40 cellular contexts compared by ENCODE assay signal in the genomic region with DNA sequence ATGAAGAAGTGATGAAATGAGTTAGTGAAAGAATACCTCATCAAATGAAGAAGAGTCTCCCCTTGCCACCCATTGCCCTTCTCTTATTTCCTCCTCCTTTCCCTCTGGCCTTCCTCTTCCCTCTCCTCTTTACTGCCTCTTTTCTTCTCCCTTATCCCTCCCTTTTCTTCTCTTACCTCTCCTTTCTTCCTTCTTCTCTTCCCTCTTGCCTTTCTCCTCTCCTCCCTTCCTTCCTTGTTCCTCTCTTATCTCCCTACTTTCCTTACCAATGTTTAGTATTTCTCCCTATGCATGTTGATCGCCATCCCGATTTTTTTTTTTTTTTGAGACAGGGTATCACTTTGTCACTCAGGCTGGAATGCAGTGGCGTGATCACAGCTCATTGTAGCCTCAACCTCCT. TPM values are rescaled to one million over a fixed set of nuclear protein-coding genes. Genes with fewer than 3 reads are reported as not detected.
"Had no signal": no experiment of that assay in that cellular context is flagged by ENCODE, and none has a peak within 500 bp of the region (broad histone marks: within the 10 kb centered on the region; RNA-seq: fewer than 3 reads in every experiment).

No MANE protein-coding gene starts in this region.

- H3K4me1 Mint-ChIP-seq: activated B cell treated with CpG ODN at 0.5 μM for 24 hours; activated naive CD4-positive, alpha-beta T cell treated with anti-CD3 and anti-CD28 coated beads, Interleukin-2, amount 10 ng/mL, durations not matched to agents 7 days and 5 days; activated naive CD8-positive, alpha-beta T cell treated with anti-CD3 and anti-CD28 coated beads, Interleukin-2, amount 10 ng/mL, durations not matched to agents 7 days and 5 days; brain had no signal

- DNase-seq: activated B cell treated with CpG ODN at 0.5 μM for 24 hours; activated CD4-positive, alpha-beta T cell treated with anti-CD3 and anti-CD28 coated beads for 48 hours; activated CD4-positive, alpha-beta T cell treated with anti-CD3 and anti-CD28 coated beads, Interleukin-2, amount 50 U/mL, for 1 hour; activated CD4-positive, alpha-beta T cell treated with anti-CD3 and anti-CD28 coated beads, Interleukin-2, amount 50 U/mL, for 48 hours; activated CD8-positive, alpha-beta memory T cell treated with anti-CD3 and anti-CD28 coated beads for 24 hours; activated CD8-positive, alpha-beta memory T cell treated with anti-CD3 and anti-CD28 coated beads, Interleukin-2, amount 50 U/mL, for 4 hours; activated CD8-positive, alpha-beta T cell treated with anti-CD3 and anti-CD28 coated beads for 36 hours; activated gamma-delta T cell; activated naive CD4-positive, alpha-beta T cell; activated naive CD4-positive, alpha-beta T cell treated with anti-CD3 and anti-CD28 coated beads, Interleukin-2, amount 10 ng/mL, durations not matched to agents 7 days and 5 days; activated naive CD8-positive, alpha-beta T cell treated with anti-CD3 and anti-CD28 coated beads, Interleukin-2, amount 10 ng/mL, durations not matched to agents 7 days and 5 days; activated T-cell treated with anti-CD3 and anti-CD28 coated beads, Interleukin-2, amount 50 U/mL, for 1 hour; activated T-cell treated with anti-CD3 and anti-CD28 coated beads, Interleukin-2, amount 50 U/mL, for 48 hours; central memory CD4-positive, alpha-beta T cell; cerebellar nuclear complex; effector CD8-positive, alpha-beta T cell; esophagus squamous epithelium; foreskin melanocyte; T-helper 1 cell; T-helper 17 cell; T1000; WERI-Rb-1 had no signal

- H3K36me3 ChIP-seq: ascending aorta, breast epithelium, cardiac muscle cell, colonic mucosa, esophagus squamous epithelium, WERI-Rb-1 had no signal

- H3K36me3 Mint-ChIP-seq: activated naive CD4-positive, alpha-beta T cell treated with anti-CD3 and anti-CD28 coated beads, Interleukin-2, amount 10 ng/mL, durations not matched to agents 7 days and 5 days; activated naive CD4-positive, alpha-beta T cell treated with anti-CD3 and anti-CD28 coated beads, Interleukin-2, amount 50 U/mL, for 72 hours; activated naive CD8-positive, alpha-beta T cell treated with anti-CD3 and anti-CD28 coated beads, Interleukin-2, amount 10 ng/mL, durations not matched to agents 7 days and 5 days; brain had no signal

- ATAC-seq: activated CD4-positive, CD25-positive, alpha-beta regulatory T cell treated with anti-CD3 and anti-CD28 coated beads, Interleukin-2, amount 50 U/mL, for 24 hours; activated CD8-positive, alpha-beta T cell treated with anti-CD3 and anti-CD28 coated beads for 36 hours; activated naive CD4-positive, alpha-beta T cell treated with anti-CD3 and anti-CD28 coated beads, Interleukin-2, amount 50 U/mL, for 72 hours; gastroesophageal sphincter; T-helper 17 cell had no signal

- H3K4me3 Mint-ChIP-seq: activated B cell treated with CpG ODN at 0.5 μM for 24 hours; activated CD8-positive, alpha-beta T cell treated with anti-CD3 and anti-CD28 coated beads for 36 hours; activated naive CD4-positive, alpha-beta T cell treated with anti-CD3 and anti-CD28 coated beads, Interleukin-2, amount 10 ng/mL, durations not matched to agents 7 days and 5 days; activated naive CD8-positive, alpha-beta T cell treated with anti-CD3 and anti-CD28 coated beads, Interleukin-2, amount 10 ng/mL, durations not matched to agents 7 days and 5 days; activated T-helper 1 cell treated with anti-CD3 and anti-CD28 coated beads, Interleukin-12 subunit alpha, Interleukin-12 subunit beta, Interleukin-2, Interleukin-4 antibody, amounts not matched to agents 30 ng/mL and 10 ng/mL and 1 ng/mL, durations not matched to agents 14 hours and 24 hours and 36 hours; brain; T-helper 2 cell treated with Interferon-gamma antibody and Interleukin-4, amounts not matched to agents 5 μg/mL and 100 μg/mL, for 36 hours had no signal

- H3K27me3 ChIP-seq: ascending aorta, breast epithelium, cardiac muscle cell, colonic mucosa, esophagus squamous epithelium, gastroesophageal sphincter had no signal

- H3K9me3 ChIP-seq: ascending aorta, breast epithelium, colonic mucosa, esophagus squamous epithelium, gastroesophageal sphincter had no signal

- H3K4me1 ChIP-seq: breast epithelium, esophagus squamous epithelium had no signal

- FAIRE-seq: endometrium, endothelial cell of umbilical vein had no signal

- H3K9me3 Mint-ChIP-seq: activated B cell treated with CpG ODN at 0.5 μM for 24 hours; activated CD8-positive, alpha-beta T cell treated with anti-CD3 and anti-CD28 coated beads for 36 hours; activated naive CD4-positive, alpha-beta T cell treated with anti-CD3 and anti-CD28 coated beads, Interleukin-2, amount 10 ng/mL, durations not matched to agents 7 days and 5 days; activated naive CD4-positive, alpha-beta T cell treated with anti-CD3 and anti-CD28 coated beads, Interleukin-2, amount 50 U/mL, for 72 hours; activated naive CD8-positive, alpha-beta T cell treated with anti-CD3 and anti-CD28 coated beads, Interleukin-2, amount 10 ng/mL, durations not matched to agents 7 days and 5 days; activated T-helper 1 cell treated with anti-CD3 and anti-CD28 coated beads, Interleukin-12 subunit alpha, Interleukin-12 subunit beta, Interleukin-2, Interleukin-4 antibody, amounts not matched to agents 30 ng/mL and 10 ng/mL and 1 ng/mL, durations not matched to agents 14 hours and 24 hours and 36 hours; activated T-helper 2 cell treated with anti-CD3 and anti-CD28 coated beads, Interferon-gamma antibody, Interleukin-2, Interleukin-4, amounts not matched to agents 10 μg/mL and 5 μg/mL and 100 μg/mL, durations not matched to agents 14 hours and 24 hours and 36 hours; brain; T-helper 2 cell treated with Interferon-gamma antibody and Interleukin-4, amounts not matched to agents 5 μg/mL and 100 μg/mL, for 36 hours had no signal

- H3K4me3 ChIP-seq: ascending aorta, breast epithelium, cardiac muscle cell, colonic mucosa, esophagus squamous epithelium, gastroesophageal sphincter had no signal

- H3K27ac Mint-ChIP-seq: activated B cell treated with CpG ODN at 0.5 μM for 24 hours; activated CD8-positive, alpha-beta T cell treated with anti-CD3 and anti-CD28 coated beads for 36 hours; activated naive CD4-positive, alpha-beta T cell treated with anti-CD3 and anti-CD28 coated beads, Interleukin-2, amount 10 ng/mL, durations not matched to agents 7 days and 5 days; activated naive CD4-positive, alpha-beta T cell treated with anti-CD3 and anti-CD28 coated beads, Interleukin-2, amount 50 U/mL, for 72 hours; activated naive CD8-positive, alpha-beta T cell treated with anti-CD3 and anti-CD28 coated beads, Interleukin-2, amount 10 ng/mL, durations not matched to agents 7 days and 5 days; activated T-helper 1 cell treated with anti-CD3 and anti-CD28 coated beads, Interleukin-12 subunit alpha, Interleukin-12 subunit beta, Interleukin-2, Interleukin-4 antibody, amounts not matched to agents 30 ng/mL and 10 ng/mL and 1 ng/mL, durations not matched to agents 14 hours and 24 hours and 36 hours; activated T-helper 2 cell treated with anti-CD3 and anti-CD28 coated beads, Interferon-gamma antibody, Interleukin-2, Interleukin-4, amounts not matched to agents 10 μg/mL and 5 μg/mL and 100 μg/mL, durations not matched to agents 14 hours and 24 hours and 36 hours; brain; T-helper 17 cell; T-helper 2 cell treated with Interferon-gamma antibody and Interleukin-4, amounts not matched to agents 5 μg/mL and 100 μg/mL, for 36 hours had no signal

- H3K27ac ChIP-seq: ascending aorta, breast epithelium, cardiac muscle cell, epithelial cell of prostate, esophagus squamous epithelium, gastroesophageal sphincter, WERI-Rb-1 had no signal

RNA-seq across cellular contexts. Expression of a gene that starts 8.8 kb away (rescaled TPM):
- total RNA-seq: activated B cell treated with CpG ODN at 0.5 μM for 24 hours; activated T-helper 1 cell treated with anti-CD3 and anti-CD28 coated beads, Interleukin-12 subunit alpha, Interleukin-12 subunit beta, Interleukin-2, Interleukin-4 antibody, amounts not matched to agents 30 ng/mL and 10 ng/mL and 1 ng/mL, durations not matched to agents 14 hours and 24 hours and 36 hours; glomerular endothelial cell had no signal

RNA-seq across cellular contexts. Expression of a gene that starts 27.1 kb away (rescaled TPM):
- total RNA-seq: activated B cell treated with CpG ODN at 0.5 μM for 24 hours; activated CD8-positive, alpha-beta T cell treated with anti-CD3 and anti-CD28 coated beads for 36 hours; activated naive CD4-positive, alpha-beta T cell treated with anti-CD3 and anti-CD28 coated beads, Interleukin-2, amount 50 U/mL, for 72 hours; activated naive CD8-positive, alpha-beta T cell treated with anti-CD3 and anti-CD28 coated beads, Interleukin-2, amount 10 ng/mL, durations not matched to agents 7 days and 5 days; activated T-helper 1 cell treated with anti-CD3 and anti-CD28 coated beads, Interleukin-12 subunit alpha, Interleukin-12 subunit beta, Interleukin-2, Interleukin-4 antibody, amounts not matched to agents 30 ng/mL and 10 ng/mL and 1 ng/mL, durations not matched to agents 14 hours and 24 hours and 36 hours; activated T-helper 2 cell treated with anti-CD3 and anti-CD28 coated beads, Interferon-gamma antibody, Interleukin-2, Interleukin-4, amounts not matched to agents 10 μg/mL and 5 μg/mL and 100 μg/mL, durations not matched to agents 14 hours and 24 hours and 36 hours; ascending aorta; dermis microvascular lymphatic vessel endothelial cell; endothelial cell of umbilical vein; fibroblast of lung; fibroblast of villous mesenchyme; gastroesophageal sphincter; glomerular endothelial cell; T-helper 17 cell had no signal
- polyA plus RNA-seq: endothelial cell of umbilical vein, fibroblast of lung had no signal
